Comparison of ENCODE assay signal across 2 cellular contexts in the genomic region with DNA sequence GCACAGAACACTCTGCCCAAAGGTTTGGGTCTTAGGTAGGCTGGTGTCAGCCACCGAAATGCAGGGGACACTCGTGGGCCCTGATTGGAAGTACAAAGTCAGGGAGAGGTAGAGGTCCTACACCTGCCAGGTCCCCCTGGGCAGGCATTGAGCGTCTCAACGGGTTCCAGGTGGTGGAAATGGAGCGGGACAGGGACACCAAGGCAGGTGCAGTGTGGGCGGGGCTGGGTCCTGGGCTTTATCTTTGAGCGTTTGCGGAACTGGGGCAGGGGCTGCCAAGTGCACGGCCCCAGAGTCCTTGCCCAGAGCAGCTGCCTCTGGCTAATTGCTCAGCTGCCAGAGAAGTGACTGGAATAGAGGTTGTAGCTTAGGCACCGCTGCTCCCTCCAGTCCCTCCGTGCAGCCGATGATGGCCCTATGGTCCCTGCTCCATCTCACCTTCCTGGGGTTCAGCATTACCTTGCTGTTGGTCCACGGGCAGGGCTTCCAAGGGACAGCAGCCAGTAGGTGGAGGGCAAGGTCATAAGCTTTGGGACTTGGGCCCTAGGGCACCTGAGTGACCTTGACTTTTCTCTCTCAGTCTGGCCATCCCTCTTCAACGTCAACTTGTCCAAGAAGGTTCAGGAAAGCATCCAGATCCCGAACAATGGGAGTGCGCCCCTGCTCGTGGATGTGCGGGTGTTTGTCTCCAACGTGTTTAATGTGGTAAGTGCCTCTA.
TF ChIP-seq lines count a peak whose summit lies in the region.

A gene (plus strand): TSS at position 324 of the 718 bp plus-strand sequence. CDS start 83 bp downstream, at position 407.

TF ChIP-seq in Ishikawa, 13 proteins besides CTCF, POLR2A, EP300 and RAD21 (continued from another document):
- TF ChIP-seq, protein P1, sequence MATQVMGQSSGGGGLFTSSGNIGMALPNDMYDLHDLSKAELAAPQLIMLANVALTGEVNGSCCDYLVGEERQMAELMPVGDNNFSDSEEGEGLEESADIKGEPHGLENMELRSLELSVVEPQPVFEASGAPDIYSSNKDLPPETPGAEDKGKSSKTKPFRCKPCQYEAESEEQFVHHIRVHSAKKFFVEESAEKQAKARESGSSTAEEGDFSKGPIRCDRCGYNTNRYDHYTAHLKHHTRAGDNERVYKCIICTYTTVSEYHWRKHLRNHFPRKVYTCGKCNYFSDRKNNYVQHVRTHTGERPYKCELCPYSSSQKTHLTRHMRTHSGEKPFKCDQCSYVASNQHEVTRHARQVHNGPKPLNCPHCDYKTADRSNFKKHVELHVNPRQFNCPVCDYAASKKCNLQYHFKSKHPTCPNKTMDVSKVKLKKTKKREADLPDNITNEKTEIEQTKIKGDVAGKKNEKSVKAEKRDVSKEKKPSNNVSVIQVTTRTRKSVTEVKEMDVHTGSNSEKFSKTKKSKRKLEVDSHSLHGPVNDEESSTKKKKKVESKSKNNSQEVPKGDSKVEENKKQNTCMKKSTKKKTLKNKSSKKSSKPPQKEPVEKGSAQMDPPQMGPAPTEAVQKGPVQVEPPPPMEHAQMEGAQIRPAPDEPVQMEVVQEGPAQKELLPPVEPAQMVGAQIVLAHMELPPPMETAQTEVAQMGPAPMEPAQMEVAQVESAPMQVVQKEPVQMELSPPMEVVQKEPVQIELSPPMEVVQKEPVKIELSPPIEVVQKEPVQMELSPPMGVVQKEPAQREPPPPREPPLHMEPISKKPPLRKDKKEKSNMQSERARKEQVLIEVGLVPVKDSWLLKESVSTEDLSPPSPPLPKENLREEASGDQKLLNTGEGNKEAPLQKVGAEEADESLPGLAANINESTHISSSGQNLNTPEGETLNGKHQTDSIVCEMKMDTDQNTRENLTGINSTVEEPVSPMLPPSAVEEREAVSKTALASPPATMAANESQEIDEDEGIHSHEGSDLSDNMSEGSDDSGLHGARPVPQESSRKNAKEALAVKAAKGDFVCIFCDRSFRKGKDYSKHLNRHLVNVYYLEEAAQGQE (IDR thresholded peaks at IDR 0.05; ENCODE audit: low read depth): no peak
- TF ChIP-seq TEAD4 (IDR thresholded peaks at IDR 0.05) (no peak), EGR1 (IDR thresholded peaks at IDR 0.05) (no peak), NFIC (IDR thresholded peaks at IDR 0.05) (no peak), CEBPB (IDR thresholded peaks at IDR 0.05) (no peak)

TF ChIP-seq in WTC11, 78 proteins besides CTCF, POLR2A, EP300 and RAD21 (continued from another document):
- TF ChIP-seq, protein P2, sequence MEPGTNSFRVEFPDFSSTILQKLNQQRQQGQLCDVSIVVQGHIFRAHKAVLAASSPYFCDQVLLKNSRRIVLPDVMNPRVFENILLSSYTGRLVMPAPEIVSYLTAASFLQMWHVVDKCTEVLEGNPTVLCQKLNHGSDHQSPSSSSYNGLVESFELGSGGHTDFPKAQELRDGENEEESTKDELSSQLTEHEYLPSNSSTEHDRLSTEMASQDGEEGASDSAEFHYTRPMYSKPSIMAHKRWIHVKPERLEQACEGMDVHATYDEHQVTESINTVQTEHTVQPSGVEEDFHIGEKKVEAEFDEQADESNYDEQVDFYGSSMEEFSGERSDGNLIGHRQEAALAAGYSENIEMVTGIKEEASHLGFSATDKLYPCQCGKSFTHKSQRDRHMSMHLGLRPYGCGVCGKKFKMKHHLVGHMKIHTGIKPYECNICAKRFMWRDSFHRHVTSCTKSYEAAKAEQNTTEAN (CRISPR knock-in tag; IDR thresholded peaks at IDR 0.05): no peak
- TF ChIP-seq, protein P3, sequence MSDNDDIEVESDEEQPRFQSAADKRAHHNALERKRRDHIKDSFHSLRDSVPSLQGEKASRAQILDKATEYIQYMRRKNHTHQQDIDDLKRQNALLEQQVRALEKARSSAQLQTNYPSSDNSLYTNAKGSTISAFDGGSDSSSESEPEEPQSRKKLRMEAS (CRISPR knock-in tag; IDR thresholded peaks at IDR 0.05): no peak
- TF ChIP-seq GABPB1 (CRISPR knock-in tag; IDR thresholded peaks at IDR 0.05): no peak
- TF ChIP-seq, protein P4, sequence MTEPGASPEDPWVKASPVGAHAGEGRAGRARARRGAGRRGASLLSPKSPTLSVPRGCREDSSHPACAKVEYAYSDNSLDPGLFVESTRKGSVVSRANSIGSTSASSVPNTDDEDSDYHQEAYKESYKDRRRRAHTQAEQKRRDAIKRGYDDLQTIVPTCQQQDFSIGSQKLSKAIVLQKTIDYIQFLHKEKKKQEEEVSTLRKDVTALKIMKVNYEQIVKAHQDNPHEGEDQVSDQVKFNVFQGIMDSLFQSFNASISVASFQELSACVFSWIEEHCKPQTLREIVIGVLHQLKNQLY (CRISPR knock-in tag; IDR thresholded peaks at IDR 0.05): no peak
